ENCODE assay signal across 8 cellular contexts in genomic region chr20:57391439-57392129, GRCh38. TPM values are rescaled to one million over a fixed set of nuclear protein-coding genes. Genes with fewer than 3 reads are reported as not detected.
DNase-seq lines count a peak whose midpoint lies in the region; ATAC-seq, FAIRE-seq and TF ChIP-seq lines count a peak whose summit lies in the region.

No MANE protein-coding gene starts in this region.

- WGBS in adrenal gland, 4 donors: 0 to 20% (median 1%) methylated on average over 2 to 88 of the region's 91 CpGs; no CpG with 5 or more reads in 1 of the 4 donors

- ATAC-seq in GM21528 (IDR thresholded peaks at IDR 0.05; ENCODE audit: low FRiP score, unreplicated experiment): peak; percentile 4

- FAIRE-seq in kidney (lab: Jason Lieb, UNC): no peak

- H3K9ac ChIP-seq in ES-I3 (ENCODE audit: low read depth, low read length) (peak overlapping the region; percentile 77), kidney (ENCODE audit: low read length in 2 of 2) (peak overlapping the region in 1 of 2 donors; percentile 52)

- intact Hi-C loops in adrenal gland (cut with DNase I) (no loop called here), kidney (cut with DNase I) (no loop called here)

- H3K36me3 ChIP-seq in ES-I3 (ENCODE audit: insufficient read depth, low read length): peaks cover 7% of the 10 kb centered on the region
- H3K36me3 ChIP-seq in MG63: peaks cover 33% of the 10 kb centered on the region
- no peaks in the 10 kb centered on the region for H3K36me3 ChIP-seq in adrenal gland (replicated peaks in 1 of 2)
- peaks cover 0 to under 1% of the 10 kb centered on the region in 2 donors for H3K36me3 ChIP-seq in kidney (ENCODE audit: control insufficient read depth in 1 of 2, insufficient read depth in 2 of 2, low read length in 2 of 2)

- H3K9me3 ChIP-seq in ES-I3 (ENCODE audit: control insufficient read depth, insufficient read depth, low read length): no peaks in the 10 kb centered on the region
- H3K9me3 ChIP-seq in MG63: no peaks in the 10 kb centered on the region
- no peaks in the 10 kb centered on the region for H3K9me3 ChIP-seq in adrenal gland (replicated peaks in 1 of 3)
- no peaks in the 10 kb centered on the region for H3K9me3 ChIP-seq in kidney (ENCODE audit: control insufficient read depth in 1 of 2, low read length in 2 of 2)

- H3K4me3 ChIP-seq in MG63 (peak overlapping the region; percentile 70), adrenal gland (peak overlapping the region in 3 of 4 donors; percentile 19 to 81 (median 33)), kidney (ENCODE audit: low read length in 2 of 2) (peak overlapping the region; percentile 59 to 66)

- H3K27me3 Mint-ChIP-seq in stimulated activated naive CD8-positive, alpha-beta T cell treated with anti-CD3 and anti-CD28 coated beads, Interleukin-15, Interleukin-2, amounts not matched to agents 100 ng/mL and 50 ng/mL, for 24 hours: no peaks in the 10 kb centered on the region

- H3K27me3 ChIP-seq in MG63 (no peaks in the 10 kb centered on the region), adrenal gland (no peaks in the 10 kb centered on the region)

- H3K27ac ChIP-seq in adrenal gland: peak overlapping the region in 1 of 5 donors; percentile 64
- peak overlapping the region in 1 of 2 donors; percentile 14 for H3K27ac ChIP-seq in kidney (ENCODE audit: low read depth in 2 of 2, low read length in 2 of 2)

- peaks cover 60% of the 10 kb centered on the region for H3K4me1 Mint-ChIP-seq in stimulated activated naive CD8-positive, alpha-beta T cell treated with anti-CD3 and anti-CD28 coated beads, Interleukin-15, Interleukin-2, amounts not matched to agents 100 ng/mL and 50 ng/mL, for 24 hours (ENCODE audit: low read depth)

- DNase-seq in MG63: peak; percentile 21
- peak in 3 of 7 donors; percentile 28 to 35 (median 32) for DNase-seq in adrenal gland
- peak; percentile 84 for DNase-seq in kidney
- DNase-seq in cerebellar cortex (ENCODE audit: low spot score): no peak
- no peak for DNase-seq in DMS153 treated with DMSO at 0.1 percent for 48 hours (lab: John Stamatoyannopoulos, UW; ENCODE audit: unreplicated experiment)

- peak in 1 of 2 donors; percentile 24 for TF ChIP-seq POLR2A in adrenal gland (IDR thresholded peaks at IDR 0.05)

- TF ChIP-seq CTCF in adrenal gland (IDR thresholded peaks at IDR 0.05): no peak
- no peak for TF ChIP-seq CTCF in kidney (IDR thresholded peaks at IDR 0.05; ENCODE audit: borderline replicate concordance, extremely low read depth, insufficient read depth)

- peak overlapping the region; percentile 90 for H3K27ac Mint-ChIP-seq in stimulated activated naive CD8-positive, alpha-beta T cell treated with anti-CD3 and anti-CD28 coated beads, Interleukin-15, Interleukin-2, amounts not matched to agents 100 ng/mL and 50 ng/mL, for 24 hours

- H3K9me3 Mint-ChIP-seq in stimulated activated naive CD8-positive, alpha-beta T cell treated with anti-CD3 and anti-CD28 coated beads, Interleukin-15, Interleukin-2, amounts not matched to agents 100 ng/mL and 50 ng/mL, for 24 hours: no peaks in the 10 kb centered on the region

- peak overlapping the region; percentile 93 for H3K4me3 Mint-ChIP-seq in stimulated activated naive CD8-positive, alpha-beta T cell treated with anti-CD3 and anti-CD28 coated beads, Interleukin-15, Interleukin-2, amounts not matched to agents 100 ng/mL and 50 ng/mL, for 24 hours

- H3K4me1 ChIP-seq in ES-I3 (ENCODE audit: insufficient read depth, low read length): peaks cover 12% of the 10 kb centered on the region
- H3K4me1 ChIP-seq in adrenal gland (replicated peaks in 1 of 2): peaks cover 25 to 39% of the 10 kb centered on the region in 2 donors
- H3K4me1 ChIP-seq in kidney (ENCODE audit: control insufficient read depth in 1 of 2, insufficient read depth in 1 of 2, low read depth in 1 of 2, low read length in 2 of 2): peaks cover 20 to 31% of the 10 kb centered on the region in 2 donors

- peaks cover 39% of the 10 kb centered on the region for H3K36me3 Mint-ChIP-seq in stimulated activated naive CD8-positive, alpha-beta T cell treated with anti-CD3 and anti-CD28 coated beads, Interleukin-15, Interleukin-2, amounts not matched to agents 100 ng/mL and 50 ng/mL, for 24 hours (ENCODE audit: low read depth)

RNA-seq across cellular contexts. Expression of gene RBM38, which starts 0.4 kb away (rescaled TPM):
- total RNA-seq in MG63 (2014; rRNA removed; shearing (Covaris generic); ENCODE audit: low replicate concordance): 50.0 and 51.2 TPM in 2 replicates
- 10 to 100 TPM in 7 of 8 donors, 1 to 10 TPM in 1; 7.2 to 25.9 (median 14.1) TPM for total RNA-seq in adrenal gland
- polyA plus RNA-seq in adrenal gland: 10 to 100 TPM in 2 of 3 donors, 1 to 10 TPM in 1; 3.0 to 24.1 (median 10.5) TPM
- total RNA-seq in kidney: 16.8 TPM
- polyA plus RNA-seq in kidney (ENCODE audit: insufficient read depth, low read depth, low replicate concordance): 18.0 TPM

RNA-seq across cellular contexts. Expression of gene RAE1, which starts 40.5 kb away (rescaled TPM):
- total RNA-seq in MG63 (2014; rRNA removed; shearing (Covaris generic); ENCODE audit: low replicate concordance): 74.3 and 85.5 TPM in 2 replicates
- total RNA-seq in adrenal gland: 10 to 100 TPM; 14.4 to 25.9 (median 22.5) TPM
- 10 to 100 TPM in 1 of 3 donors, 1 to 10 TPM in 2; 8.8 to 46.9 (median 9.7) TPM for polyA plus RNA-seq in adrenal gland
- 19.5 TPM for total RNA-seq in kidney
- polyA plus RNA-seq in kidney (ENCODE audit: insufficient read depth, low read depth, low replicate concordance): 26.3 TPM

Comparison
In these comparisons a context has a peak if more than half of its experiments do, and no peak if none do; other contexts are left out.
1. DNase-seq: peak in MG63 (single experiment) and kidney (single experiment); none in cerebellar cortex (single experiment) and DMS153 treated with DMSO at 0.1 percent for 48 hours (single experiment).
2. Peak in every context shown above with its lines, with median percentiles within 50 percentile points of each other: H3K4me3 ChIP-seq.